Comparison of ENCODE assay signal across 1 cellular context in the genomic region with DNA sequence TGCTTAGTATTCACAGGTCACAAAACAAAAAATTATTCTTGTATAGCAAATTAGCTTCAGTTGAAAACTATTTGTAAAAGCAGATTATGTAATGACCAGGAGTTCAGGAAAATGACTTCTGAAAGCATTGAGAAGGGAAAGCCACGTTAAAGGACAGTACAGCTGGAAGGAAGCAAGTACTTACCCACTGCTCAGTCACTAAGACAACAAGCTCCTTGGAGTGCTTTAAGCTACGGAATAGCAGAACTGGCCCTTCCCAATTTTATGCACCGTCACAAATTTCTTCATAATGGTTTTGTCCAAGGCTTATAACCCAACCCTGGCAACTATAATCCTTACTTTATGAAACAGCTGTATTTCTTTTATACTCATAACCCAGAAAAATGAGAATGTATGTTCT.
TF ChIP-seq lines count a peak whose summit lies in the region.

No MANE protein-coding gene starts in this region.

TF ChIP-seq in IMR-90, 13 proteins besides CTCF, POLR2A, EP300 and RAD21:
- TF ChIP-seq CHD1 (IDR thresholded peaks at IDR 0.05; ENCODE audit: low read depth, low read length) (no peak), RCOR1 (IDR thresholded peaks at IDR 0.05; ENCODE audit: insufficient replicate concordance, low read length) (no peak), ELK1 (IDR thresholded peaks at IDR 0.05; ENCODE audit: borderline replicate concordance, low read depth, low read length) (no peak), MAFK (IDR thresholded peaks at IDR 0.05; ENCODE audit: low read depth, low read length) (no peak), SMC3 (IDR thresholded peaks at IDR 0.05; ENCODE audit: low read depth, low read length) (no peak), CEBPB (IDR thresholded peaks at IDR 0.05; ENCODE audit: low read depth, low read length) (no peak), BHLHE40 (IDR thresholded peaks at IDR 0.05; ENCODE audit: low read depth, low read length) (no peak), RFX5 (IDR thresholded peaks at IDR 0.05; ENCODE audit: low read depth, low read length) (no peak), NFE2L2 (IDR thresholded peaks at IDR 0.05; ENCODE audit: low read depth, low read length) (no peak)
